9 cellular contexts compared by ENCODE assay signal in the genomic region with DNA sequence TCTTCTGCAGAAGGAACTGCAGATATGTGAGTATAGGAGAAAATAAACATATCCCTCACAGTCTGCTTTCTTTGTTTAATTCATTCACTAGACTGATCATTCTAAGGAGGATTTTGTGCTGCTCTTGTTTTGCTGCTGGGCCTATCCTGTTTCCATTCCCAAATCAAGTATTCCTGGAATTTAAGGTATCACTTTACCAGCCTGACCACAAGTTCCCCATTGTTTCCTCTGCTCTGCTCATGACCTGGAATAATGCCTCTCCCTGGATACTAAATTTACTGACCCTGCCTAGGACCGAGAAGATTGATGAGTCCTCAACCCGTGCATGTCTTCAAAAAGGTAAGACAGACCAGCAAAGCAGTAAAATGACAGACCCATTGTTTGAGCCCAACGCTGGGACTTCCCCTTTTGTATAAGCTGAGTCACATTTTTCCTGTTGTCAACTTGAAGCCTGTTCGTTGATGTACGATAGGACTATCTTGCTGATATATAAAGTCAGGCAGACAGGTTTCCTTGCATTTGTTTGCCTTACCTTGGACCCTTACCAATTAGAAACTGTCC.
DNase-seq lines count a peak whose midpoint lies in the region; ATAC-seq and TF ChIP-seq lines count a peak whose summit lies in the region.
"Had no signal": no experiment of that assay in that cellular context is flagged by ENCODE, and none has a peak within 500 bp of the region (broad histone marks: within the 10 kb centered on the region; RNA-seq: fewer than 3 reads in every experiment).

No MANE protein-coding gene starts in this region.

- intact Hi-C loops in CD14-positive monocyte (cut with micrococcal nuclease) (loop anchor here in 1 of 2 donors (5.0 kb wide), 1 partner anchor 86 kb away; a partner anchor contains a TSS), colonic mucosa (cut with DNase I) (no loop called here)

- ATAC-seq in GM19351 (IDR thresholded peaks at IDR 0.05; ENCODE audit: unreplicated experiment): peak; percentile 32
- peak; percentile 25 for ATAC-seq in HG03378 (IDR thresholded peaks at IDR 0.05; ENCODE audit: unreplicated experiment)
- peak; percentile 80 for ATAC-seq in SK-N-SH treated with all-trans-retinoic acid at 6 μM for 48 hours

- H3K9me2 ChIP-seq in neural cell (ENCODE audit: insufficient read depth, low read length): no peaks in the 10 kb centered on the region

- no peaks in the 10 kb centered on the region for H3F3A ChIP-seq in neural cell (ENCODE audit: insufficient read depth, low read length, poor library complexity, severe bottlenecking)

- peaks cover 0 to 3% (median 0%) of the 10 kb centered on the region in 3 donors for H3K27me3 Mint-ChIP-seq in CD14-positive monocyte (ENCODE audit: low read depth in 3 of 3)

- H3K4me3 Mint-ChIP-seq in CD14-positive monocyte: peak overlapping the region; percentile 49 to 72

- H3K4me2 ChIP-seq in neural cell (ENCODE audit: low read length): no peak overlapping the region

- no peaks in the 10 kb centered on the region for H4K20me1 ChIP-seq in neural cell (ENCODE audit: insufficient read depth)

- peak overlapping the region; percentile 38 for H3K27ac ChIP-seq in colonic mucosa
- H3K27ac ChIP-seq in neural cell (ENCODE audit: low read length): no peak overlapping the region
- H3K27ac ChIP-seq: gastrocnemius medialis had no signal

- H3K27ac Mint-ChIP-seq in CD14-positive monocyte: peak overlapping the region; percentile 97 to 100 (median 99)

- H2AFZ ChIP-seq in neural cell (ENCODE audit: low read depth, low read length): peak overlapping the region; percentile 34

- H3K27me3 ChIP-seq in colonic mucosa: no peaks in the 10 kb centered on the region
- H3K27me3 ChIP-seq in neural cell (ENCODE audit: insufficient read depth, low read depth, low read length): no peaks in the 10 kb centered on the region
- H3K27me3 ChIP-seq: gastrocnemius medialis had no signal

- TF ChIP-seq EP300 in neural cell (conservative IDR thresholded peaks at IDR 0.05; ENCODE audit: poor library complexity, severe bottlenecking): no peak

- H3K9ac ChIP-seq in colonic mucosa (ENCODE audit: low read depth in 2 of 2, low read length in 2 of 2): no peak overlapping the region
- no peak overlapping the region for H3K9ac ChIP-seq in neural cell (ENCODE audit: low read length)

- H3K79me2 ChIP-seq in neural cell (replicated peaks; ENCODE audit: insufficient read depth, low read length): no peaks in the 10 kb centered on the region

- H3K36me3 Mint-ChIP-seq in CD14-positive monocyte: no peaks in the 10 kb centered on the region

- H3K4me3 ChIP-seq in colonic mucosa (no peak overlapping the region), neural cell (ENCODE audit: low read length) (no peak overlapping the region)
- H3K4me3 ChIP-seq: gastrocnemius medialis had no signal

- H3K9me3 ChIP-seq in colonic mucosa: no peaks in the 10 kb centered on the region
- H3K9me3 ChIP-seq in neural cell (ENCODE audit: low read length): no peaks in the 10 kb centered on the region
- H3K9me3 ChIP-seq: gastrocnemius medialis had no signal

- no peak for TF ChIP-seq CTCF in CD14-positive monocyte (IDR thresholded peaks at IDR 0.05)
- TF ChIP-seq CTCF in colonic mucosa (IDR thresholded peaks at IDR 0.05): no peak
- TF ChIP-seq CTCF in neural cell (IDR thresholded peaks at IDR 0.05; ENCODE audit: poor library complexity, severe bottlenecking): no peak

- peaks cover 76% of the 10 kb centered on the region for H3K4me1 Mint-ChIP-seq in CD14-positive monocyte

- no peaks in the 10 kb centered on the region for H3K4me1 ChIP-seq in colonic mucosa

- TF ChIP-seq RAD21 in neural cell (conservative IDR thresholded peaks at IDR 0.05): no peak

- no peaks in the 10 kb centered on the region for H3K9me3 Mint-ChIP-seq in CD14-positive monocyte

- peak; percentile 76 for DNase-seq in CD14-positive monocyte (ENCODE audit: low spot score)
- peak; percentile 25 for DNase-seq in colonic mucosa
- no peak for DNase-seq in T1000 (lab: John Stamatoyannopoulos, UW)
- DNase-seq in NCI-H1417 treated with DMSO at 0.1 percent for 48 hours (lab: John Stamatoyannopoulos, UW): no peak
- DNase-seq: gastrocnemius medialis had no signal

- H3K36me3 ChIP-seq in colonic mucosa (no peaks in the 10 kb centered on the region), neural cell (ENCODE audit: insufficient read depth, low read length) (no peaks in the 10 kb centered on the region)
- H3K36me3 ChIP-seq: gastrocnemius medialis had no signal

TF ChIP-seq in SK-N-SH treated with all-trans-retinoic acid at 6 μM for 48 hours, 23 proteins besides CTCF, POLR2A, EP300 and RAD21:
- TF ChIP-seq, protein P1, sequence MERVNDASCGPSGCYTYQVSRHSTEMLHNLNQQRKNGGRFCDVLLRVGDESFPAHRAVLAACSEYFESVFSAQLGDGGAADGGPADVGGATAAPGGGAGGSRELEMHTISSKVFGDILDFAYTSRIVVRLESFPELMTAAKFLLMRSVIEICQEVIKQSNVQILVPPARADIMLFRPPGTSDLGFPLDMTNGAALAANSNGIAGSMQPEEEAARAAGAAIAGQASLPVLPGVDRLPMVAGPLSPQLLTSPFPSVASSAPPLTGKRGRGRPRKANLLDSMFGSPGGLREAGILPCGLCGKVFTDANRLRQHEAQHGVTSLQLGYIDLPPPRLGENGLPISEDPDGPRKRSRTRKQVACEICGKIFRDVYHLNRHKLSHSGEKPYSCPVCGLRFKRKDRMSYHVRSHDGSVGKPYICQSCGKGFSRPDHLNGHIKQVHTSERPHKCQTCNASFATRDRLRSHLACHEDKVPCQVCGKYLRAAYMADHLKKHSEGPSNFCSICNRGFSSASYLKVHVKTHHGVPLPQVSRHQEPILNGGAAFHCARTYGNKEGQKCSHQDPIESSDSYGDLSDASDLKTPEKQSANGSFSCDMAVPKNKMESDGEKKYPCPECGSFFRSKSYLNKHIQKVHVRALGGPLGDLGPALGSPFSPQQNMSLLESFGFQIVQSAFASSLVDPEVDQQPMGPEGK (CRISPR knock-in tag; IDR thresholded peaks at IDR 0.05; ENCODE audit: borderline replicate concordance): no peak
- no peak for TF ChIP-seq GLIS3 (CRISPR knock-in tag; IDR thresholded peaks at IDR 0.05)
- TF ChIP-seq SNAI2 (CRISPR knock-in tag; IDR thresholded peaks at IDR 0.05): no peak
- TF ChIP-seq OSR1 (CRISPR knock-in tag; IDR thresholded peaks at IDR 0.05): 0 out of 2 replicates have a peak, but pooled peaks have one; percentile 50
- peak; percentile 15; the same call in 1 of the 2 replicates for TF ChIP-seq TOX (CRISPR knock-in tag; IDR thresholded peaks at IDR 0.05; ENCODE audit: borderline replicate concordance)
- no peak for TF ChIP-seq ZFP3 (CRISPR knock-in tag; IDR thresholded peaks at IDR 0.05)
- no peak for TF ChIP-seq PPARA (CRISPR knock-in tag; IDR thresholded peaks at IDR 0.05; ENCODE audit: borderline replicate concordance)
- TF ChIP-seq ISL1 (CRISPR knock-in tag; IDR thresholded peaks at IDR 0.05): no peak

TF ChIP-seq in neural cell, 6 proteins besides CTCF, POLR2A, EP300 and RAD21:
- TF ChIP-seq MXI1 (conservative IDR thresholded peaks at IDR 0.05; ENCODE audit: poor library complexity, severe bottlenecking): no peak
- no peak for TF ChIP-seq POLR2AphosphoS5 (IDR thresholded peaks at IDR 0.05)
- TF ChIP-seq, protein P2, sequence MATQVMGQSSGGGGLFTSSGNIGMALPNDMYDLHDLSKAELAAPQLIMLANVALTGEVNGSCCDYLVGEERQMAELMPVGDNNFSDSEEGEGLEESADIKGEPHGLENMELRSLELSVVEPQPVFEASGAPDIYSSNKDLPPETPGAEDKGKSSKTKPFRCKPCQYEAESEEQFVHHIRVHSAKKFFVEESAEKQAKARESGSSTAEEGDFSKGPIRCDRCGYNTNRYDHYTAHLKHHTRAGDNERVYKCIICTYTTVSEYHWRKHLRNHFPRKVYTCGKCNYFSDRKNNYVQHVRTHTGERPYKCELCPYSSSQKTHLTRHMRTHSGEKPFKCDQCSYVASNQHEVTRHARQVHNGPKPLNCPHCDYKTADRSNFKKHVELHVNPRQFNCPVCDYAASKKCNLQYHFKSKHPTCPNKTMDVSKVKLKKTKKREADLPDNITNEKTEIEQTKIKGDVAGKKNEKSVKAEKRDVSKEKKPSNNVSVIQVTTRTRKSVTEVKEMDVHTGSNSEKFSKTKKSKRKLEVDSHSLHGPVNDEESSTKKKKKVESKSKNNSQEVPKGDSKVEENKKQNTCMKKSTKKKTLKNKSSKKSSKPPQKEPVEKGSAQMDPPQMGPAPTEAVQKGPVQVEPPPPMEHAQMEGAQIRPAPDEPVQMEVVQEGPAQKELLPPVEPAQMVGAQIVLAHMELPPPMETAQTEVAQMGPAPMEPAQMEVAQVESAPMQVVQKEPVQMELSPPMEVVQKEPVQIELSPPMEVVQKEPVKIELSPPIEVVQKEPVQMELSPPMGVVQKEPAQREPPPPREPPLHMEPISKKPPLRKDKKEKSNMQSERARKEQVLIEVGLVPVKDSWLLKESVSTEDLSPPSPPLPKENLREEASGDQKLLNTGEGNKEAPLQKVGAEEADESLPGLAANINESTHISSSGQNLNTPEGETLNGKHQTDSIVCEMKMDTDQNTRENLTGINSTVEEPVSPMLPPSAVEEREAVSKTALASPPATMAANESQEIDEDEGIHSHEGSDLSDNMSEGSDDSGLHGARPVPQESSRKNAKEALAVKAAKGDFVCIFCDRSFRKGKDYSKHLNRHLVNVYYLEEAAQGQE (IDR thresholded peaks at IDR 0.05; ENCODE audit: borderline replicate concordance): no peak
- no peak for TF ChIP-seq EZH2 (IDR thresholded peaks at IDR 0.05; ENCODE audit: borderline replicate concordance, insufficient read depth, low read length, poor library complexity, severe bottlenecking)
- TF ChIP-seq SMC3 (conservative IDR thresholded peaks at IDR 0.05; ENCODE audit: poor library complexity): no peak
- no peak for TF ChIP-seq TAF1 (IDR thresholded peaks at IDR 0.05; ENCODE audit: low read depth)

Comparison
In these comparisons a context has a peak if more than half of its experiments do, and no peak if none do; other contexts are left out.
1. DNase-seq: peak in CD14-positive monocyte (single experiment) and colonic mucosa (single experiment); none in T1000 (single experiment) and NCI-H1417 treated with DMSO at 0.1 percent for 48 hours (single experiment).
2. ATAC-seq: peak in every context shown above with its lines; median percentile 80 in SK-N-SH treated with all-trans-retinoic acid at 6 μM for 48 hours; 32 in GM19351; 25 in HG03378.